Comparison of ENCODE assay signal across 24 cellular contexts in genomic region chr7:11054033-11054432, GRCh38.
"Had no signal": no experiment of that assay in that cellular context is flagged by ENCODE, and none has a peak within 500 bp of the region (broad histone marks: within the 10 kb centered on the region; RNA-seq: fewer than 3 reads in every experiment).

No MANE protein-coding gene starts in this region.

- H3K4me1 ChIP-seq: colonic mucosa, esophagus squamous epithelium, gastrocnemius medialis, left ventricle myocardium inferior, lower lobe of right lung had no signal

- ATAC-seq: effector memory CD8-positive, alpha-beta T cell; esophagus mucosa; gastrocnemius medialis; heart right ventricle; left cardiac atrium; lower lobe of right lung; naive thymus-derived CD4-positive, alpha-beta T cell had no signal

- DNase-seq: colonic mucosa; cortex of kidney; effector CD8-positive, alpha-beta T cell; effector memory CD8-positive, alpha-beta T cell; endodermal cell; erythroblast; esophagus squamous epithelium; foreskin fibroblast; foreskin melanocyte; gastrocnemius medialis; glutamatergic neuron; head of caudate nucleus; heart right ventricle; hippocampal formation; left cardiac atrium; left ventricle myocardium inferior; lower lobe of right lung; mesenchymal stem cell; naive thymus-derived CD4-positive, alpha-beta T cell had no signal

- H3K9me3 ChIP-seq: colonic mucosa, esophagus squamous epithelium, gastrocnemius medialis, heart right ventricle, left ventricle myocardium inferior, lower lobe of right lung had no signal

- H3K36me3 ChIP-seq: colonic mucosa, gastrocnemius medialis had no signal

- H3K27ac ChIP-seq: colonic mucosa, epithelial cell of prostate, esophagus squamous epithelium, gastrocnemius medialis, heart right ventricle, left ventricle myocardium inferior, lower lobe of right lung had no signal

- H3K4me3 ChIP-seq: colonic mucosa, esophagus squamous epithelium, gastrocnemius medialis, heart right ventricle, left ventricle myocardium inferior, lower lobe of right lung had no signal

- FAIRE-seq: endometrium, islet of Langerhans, keratinocyte had no signal

- H3K27me3 ChIP-seq: colonic mucosa, esophagus squamous epithelium, gastrocnemius medialis, heart right ventricle had no signal
